ENCODE assay signal across 24 cellular contexts in genomic region chr15:100988874-100989273, GRCh38.
"Had no signal": no experiment of that assay in that cellular context is flagged by ENCODE, and none has a peak within 500 bp of the region (broad histone marks: within the 10 kb centered on the region; RNA-seq: fewer than 3 reads in every experiment).

No MANE protein-coding gene starts in this region.

- H3K27ac ChIP-seq: left ventricle myocardium inferior, ovary, right atrium auricular region, right lobe of liver, suprapubic skin, thoracic aorta, tibial artery, upper lobe of right lung had no signal

- H3K27ac Mint-ChIP-seq: natural killer cell treated with Interleukin-12 subunit alpha and Interleukin-12 subunit beta and Interleukin-15 and Interleukin-18, amount 100 ng/mL, for 72 hours; progenitor cell of endocrine pancreas; stimulated activated naive CD8-positive, alpha-beta T cell treated with anti-CD3 and anti-CD28 coated beads, Interleukin-15, Interleukin-2, amounts not matched to agents 100 ng/mL and 50 ng/mL, for 24 hours had no signal

- H3K36me3 Mint-ChIP-seq: natural killer cell treated with Interleukin-12 subunit alpha and Interleukin-12 subunit beta and Interleukin-15 and Interleukin-18, amount 100 ng/mL, for 72 hours had no signal

- H3K9me3 Mint-ChIP-seq: natural killer cell treated with Interleukin-12 subunit alpha and Interleukin-12 subunit beta and Interleukin-15 and Interleukin-18, amount 100 ng/mL, for 72 hours; stimulated activated naive CD8-positive, alpha-beta T cell treated with anti-CD3 and anti-CD28 coated beads, Interleukin-15, Interleukin-2, amounts not matched to agents 100 ng/mL and 50 ng/mL, for 24 hours had no signal

- H3K27me3 ChIP-seq: ovary, right atrium auricular region, right lobe of liver, suprapubic skin, tibial artery, upper lobe of right lung had no signal

- H3K4me3 ChIP-seq: left ventricle myocardium inferior, lung, mucosa of descending colon, ovary, right atrium auricular region, right lobe of liver, smooth muscle cell, suprapubic skin, thoracic aorta, tibial artery, upper lobe of right lung had no signal

- H3K27me3 Mint-ChIP-seq: progenitor cell of endocrine pancreas; stimulated activated naive CD8-positive, alpha-beta T cell treated with anti-CD3 and anti-CD28 coated beads, Interleukin-15, Interleukin-2, amounts not matched to agents 100 ng/mL and 50 ng/mL, for 24 hours had no signal

- H3K4me1 Mint-ChIP-seq: naive thymus-derived CD4-positive, alpha-beta T cell had no signal

- H3K36me3 ChIP-seq: ovary, right atrium auricular region, right lobe of liver, thoracic aorta, upper lobe of right lung had no signal

- H3K4me3 Mint-ChIP-seq: naive thymus-derived CD4-positive, alpha-beta T cell; natural killer cell treated with Interleukin-12 subunit alpha and Interleukin-12 subunit beta and Interleukin-15 and Interleukin-18, amount 100 ng/mL, for 72 hours; stimulated activated naive CD8-positive, alpha-beta T cell treated with anti-CD3 and anti-CD28 coated beads, Interleukin-15, Interleukin-2, amounts not matched to agents 100 ng/mL and 50 ng/mL, for 24 hours had no signal

- DNase-seq: hypothalamus; islet precursor cell; left ventricle myocardium inferior; midbrain; mucosa of descending colon; naive thymus-derived CD4-positive, alpha-beta T cell; ovary; right lobe of liver; stimulated activated CD4-positive, alpha-beta T cell treated with anti-CD3 and anti-CD28 coated beads, Interleukin-1b, Interleukin-23, amount 100 ng/mL, for 48 hours; stimulated activated CD4-positive, alpha-beta T cell treated with anti-CD3 and anti-CD28 coated beads, Interleukin-2, amount 100 ng/mL, for 48 hours; stimulated activated CD4-positive, alpha-beta T cell treated with anti-CD3 and anti-CD28 coated beads, Interleukin-4, amount 100 ng/mL, for 4 hours; stimulated activated CD8-positive, alpha-beta memory T cell treated with anti-CD3 and anti-CD28 coated beads, Interleukin-4, amount 100 ng/mL, for 48 hours; stimulated activated naive CD4-positive, alpha-beta T cell; tibial artery; trophoblast cell; upper lobe of right lung had no signal

- H3K4me2 ChIP-seq: smooth muscle cell had no signal

- H3K4me1 ChIP-seq: left ventricle myocardium inferior, right atrium auricular region, suprapubic skin, tibial artery, upper lobe of right lung had no signal

- H3K9me3 ChIP-seq: left ventricle myocardium inferior, mucosa of descending colon, ovary, right atrium auricular region, right lobe of liver, suprapubic skin, thoracic aorta, tibial artery, upper lobe of right lung had no signal

- ATAC-seq: mucosa of descending colon; naive thymus-derived CD4-positive, alpha-beta T cell; natural killer cell treated with Interleukin-12 subunit alpha and Interleukin-12 subunit beta and Interleukin-15 and Interleukin-18, amount 100 ng/mL, for 72 hours; right lobe of liver; upper lobe of right lung had no signal
